ENCODE assay signal across 8 cellular contexts in genomic region chr18:3498705-3499451, GRCh38. TPM values are rescaled to one million over a fixed set of nuclear protein-coding genes. Genes with fewer than 3 reads are reported as not detected.
A peak's percentile ranks its signal among the peaks of the same experiment; 100 is the strongest.
DNase-seq lines count a peak whose midpoint lies in the region; ATAC-seq and TF ChIP-seq lines count a peak whose summit lies in the region.

No MANE protein-coding gene starts in this region.

- peak overlapping the region; percentile 24 for H3K4me3 Mint-ChIP-seq in activated naive CD4-positive, alpha-beta T cell treated with anti-CD3 and anti-CD28 coated beads, Interleukin-2, amount 10 ng/mL, durations not matched to agents 7 days and 5 days

- H3K27ac Mint-ChIP-seq in activated naive CD4-positive, alpha-beta T cell treated with anti-CD3 and anti-CD28 coated beads, Interleukin-2, amount 10 ng/mL, durations not matched to agents 7 days and 5 days = no peak overlapping the region

- ATAC-seq in heart right ventricle (peak in 7 of 8 donors; percentile 38 to 70 (median 61)), HG03095 (IDR thresholded peaks at IDR 0.05; ENCODE audit: unreplicated experiment) (no peak)

- peak overlapping the region; percentile 39 for H3K4me3 ChIP-seq in HFF-Myc (replicated peaks; ENCODE audit: low read depth, low read length)
- peak overlapping the region in 9 of 10 donors; percentile 26 to 57 (median 54) for H3K4me3 ChIP-seq in heart right ventricle

- H3K9me3 ChIP-seq in heart right ventricle = no peaks in the 10 kb centered on the region

- H3K27ac ChIP-seq in heart right ventricle = no peak overlapping the region

- H3K27me3 Mint-ChIP-seq in activated naive CD4-positive, alpha-beta T cell treated with anti-CD3 and anti-CD28 coated beads, Interleukin-2, amount 10 ng/mL, durations not matched to agents 7 days and 5 days = peaks cover 41% of the 10 kb centered on the region

- no peak for TF ChIP-seq CTCF in HFF-Myc (IDR thresholded peaks at IDR 0.05; ENCODE audit: low read depth, low read length, missing control alignments)
- TF ChIP-seq CTCF in heart right ventricle (IDR thresholded peaks at IDR 0.05) = no peak

- no peaks in the 10 kb centered on the region for H3K36me3 ChIP-seq in heart right ventricle

- intact Hi-C loops in heart right ventricle (cut with DNase I) (no loop called here), posterior vena cava (cut with DNase I) (no loop called here)

- peaks cover 0 to 16% (median 8%) of the 10 kb centered on the region in 9 donors for H3K4me1 ChIP-seq in heart right ventricle

- no peaks in the 10 kb centered on the region for H3K36me3 Mint-ChIP-seq in activated naive CD4-positive, alpha-beta T cell treated with anti-CD3 and anti-CD28 coated beads, Interleukin-2, amount 10 ng/mL, durations not matched to agents 7 days and 5 days

- WGBS in heart right ventricle, 2 donors = 15% methylated on average over 57 to 58 of the region's 58 CpGs

- H3K9me3 Mint-ChIP-seq in activated naive CD4-positive, alpha-beta T cell treated with anti-CD3 and anti-CD28 coated beads, Interleukin-2, amount 10 ng/mL, durations not matched to agents 7 days and 5 days = no peaks in the 10 kb centered on the region

- peaks cover 0 to 41% (median 27%) of the 10 kb centered on the region in 7 donors for H3K27me3 ChIP-seq in heart right ventricle

- CTCF ChIA-PET in activated naive CD4-positive, alpha-beta T cell treated with anti-CD3 and anti-CD28 coated beads, Interleukin-2, amount 10 ng/mL, durations not matched to agents 7 days and 5 days (lab: Charles Lee) = interaction anchor here (0.6 to 1.5 kb wide), 3 partner anchors 167 to 566 kb away, joined by 3 to 6 read pairs (median 3); no protein-coding TSS in a partner anchor

- DNase-seq in 8988T (peak; percentile 60), HFF-Myc (ENCODE audit: extremely low read depth, low read depth) (no peak), heart right ventricle (peak in 1 of 2 donors; percentile 37), posterior vena cava (ENCODE audit: low spot score) (peak; percentile 83), ACHN (no peak), superior temporal gyrus (ENCODE audit: extremely low spot score) (no peak)
- DNase-seq in activated naive CD4-positive, alpha-beta T cell treated with anti-CD3 and anti-CD28 coated beads, Interleukin-2, amount 10 ng/mL, durations not matched to agents 7 days and 5 days = peak; percentile 23

- in situ Hi-C loops in ACHN (cut with HindIII; ENCODE audit: low pct_ligation_motif_present, low pct_unique_long_range_greater_than_20kb, low sequenced_read_pairs) = no loop called here

- peaks cover 21% of the 10 kb centered on the region for H3K4me1 Mint-ChIP-seq in activated naive CD4-positive, alpha-beta T cell treated with anti-CD3 and anti-CD28 coated beads, Interleukin-2, amount 10 ng/mL, durations not matched to agents 7 days and 5 days

RNA-seq across cellular contexts. Expression of gene TGIF1, which starts 48.9 kb away (rescaled TPM):
- 10 to 100 TPM in 3 of 10 donors, 1 to 10 TPM in 7; 4.9 to 22.2 (median 7.9) TPM for total RNA-seq in heart right ventricle
- 10 to 100 TPM; 19.8 to 29.0 TPM for polyA plus RNA-seq in heart right ventricle
- total RNA-seq in posterior vena cava = 10 to 100 TPM; 25.9 to 30.0 TPM

Comparison
In these comparisons a context has a peak if more than half of its experiments do, and no peak if none do; other contexts are left out.
1. DNase-seq: peak in 8988T (single experiment), activated naive CD4-positive, alpha-beta T cell treated with anti-CD3 and anti-CD28 coated beads, Interleukin-2, amount 10 ng/mL, durations not matched to agents 7 days and 5 days (single experiment) and posterior vena cava (single experiment); none in HFF-Myc (single experiment), ACHN (single experiment) and superior temporal gyrus (single experiment).